ENCODE assay signal across 18 cellular contexts in the genomic region with DNA sequence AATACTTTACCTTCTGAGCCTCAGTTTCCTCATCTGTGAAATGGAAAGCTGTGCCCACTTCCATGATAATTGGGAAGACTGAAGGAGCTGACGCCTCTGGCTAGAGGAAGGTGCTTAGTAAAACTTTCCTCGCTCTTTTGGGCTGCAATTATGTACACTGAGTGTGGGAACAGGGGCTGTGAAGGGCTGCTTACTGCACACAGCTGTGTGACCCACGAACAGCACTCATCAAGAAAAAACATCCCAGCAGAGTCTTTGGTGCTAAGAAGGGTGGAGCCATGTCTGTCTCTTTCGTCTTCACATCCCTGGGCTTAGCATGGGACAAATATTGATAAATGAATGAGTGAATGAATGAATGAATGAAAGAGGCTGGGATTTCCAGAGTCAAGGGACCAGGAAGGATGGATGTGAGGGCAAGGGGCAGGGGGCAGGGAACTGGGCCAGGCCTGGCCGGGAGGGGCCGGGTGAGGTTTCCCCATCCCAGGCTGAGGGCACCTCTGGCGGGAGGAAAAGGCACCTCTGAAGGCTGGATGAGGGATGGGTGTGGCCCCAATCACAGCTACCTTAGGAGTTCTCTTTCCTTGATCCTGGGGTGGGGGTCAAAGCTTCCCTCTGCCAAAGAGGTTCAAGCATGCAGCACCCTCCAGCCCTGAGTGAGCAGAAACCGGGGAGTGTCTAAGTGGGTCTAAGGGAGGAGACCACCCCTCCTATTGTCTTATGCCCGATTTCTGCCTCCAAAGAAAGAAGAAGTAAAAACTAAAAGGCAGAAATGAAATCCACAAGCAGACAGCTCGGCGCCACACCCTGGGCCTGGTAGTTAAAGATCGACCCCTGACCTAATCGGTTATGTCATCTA. TPM values are rescaled to one million over a fixed set of nuclear protein-coding genes. Genes with fewer than 3 reads are reported as not detected.
DNase-seq lines count a peak whose midpoint lies in the region; ATAC-seq and TF ChIP-seq lines count a peak whose summit lies in the region.
"Had no signal": no experiment of that assay in that cellular context is flagged by ENCODE, and none has a peak within 500 bp of the region (broad histone marks: within the 10 kb centered on the region; RNA-seq: fewer than 3 reads in every experiment).

No MANE protein-coding gene starts in this region.

- no peaks in the 10 kb centered on the region for H3K36me3 ChIP-seq in BLaER1 treated with 17β-estradiol and CSF1 and Interleukin-3, amounts not matched to agents 10 nM and 100 nM
- H3K36me3 ChIP-seq in endodermal cell (ENCODE audit: control insufficient read depth, insufficient read depth, low read length) (no peaks in the 10 kb centered on the region), smooth muscle cell (ENCODE audit: low read depth) (no peaks in the 10 kb centered on the region)
- H3K36me3 ChIP-seq: ascending aorta, BLaER1, transverse colon had no signal

- H3K9ac ChIP-seq in BLaER1 treated with 17β-estradiol and CSF1 and Interleukin-3, amounts not matched to agents 10 nM and 100 nM = peak overlapping the region in 5 of 11 experiments; percentile 33 to 72 (median 60); a peak in 6 of 22 replicates
- H3K9ac ChIP-seq in endodermal cell (ENCODE audit: extremely low read depth, low read length, poor library complexity, severe bottlenecking) = no peak overlapping the region
- H3K9ac ChIP-seq in smooth muscle cell (ENCODE audit: low read depth) = no peak overlapping the region
- H3K9ac ChIP-seq: BLaER1 had no signal

- H3K9me3 Mint-ChIP-seq in CD4-positive, alpha-beta T cell = no peaks in the 10 kb centered on the region
- H3K9me3 Mint-ChIP-seq in activated CD4-positive, alpha-beta memory T cell treated with anti-CD3 and anti-CD28 coated beads, Interleukin-2, amount 10 ng/mL, durations not matched to agents 7 days and 5 days = no peaks in the 10 kb centered on the region
- H3K9me3 Mint-ChIP-seq in endodermal cell = peaks cover 28% of the 10 kb centered on the region

- H3K9me3 ChIP-seq in BLaER1 treated with 17β-estradiol and CSF1 and Interleukin-3, amounts not matched to agents 10 nM and 100 nM (replicated peaks in 1 of 11) = peaks cover 0 to 26% (median 20%) of the 10 kb centered on the region in 11 experiments; a peak in 18 of 22 replicates
- H3K9me3 ChIP-seq in CD4-positive, alpha-beta T cell (ENCODE audit: control insufficient read depth, low read length) = no peaks in the 10 kb centered on the region
- H3K9me3 ChIP-seq in endodermal cell (ENCODE audit: control insufficient read depth, low read length) (peaks cover 9% of the 10 kb centered on the region), smooth muscle cell (replicated peaks; ENCODE audit: low read depth) (no peaks in the 10 kb centered on the region)
- H3K9me3 ChIP-seq: ascending aorta, transverse colon had no signal

- no peaks in the 10 kb centered on the region for H3K27me3 ChIP-seq in BLaER1 treated with 17β-estradiol and CSF1 and Interleukin-3, amounts not matched to agents 10 nM and 100 nM
- H3K27me3 ChIP-seq in CD4-positive, alpha-beta T cell (ENCODE audit: control insufficient read depth, insufficient read depth, low read length) = no peaks in the 10 kb centered on the region
- H3K27me3 ChIP-seq in endodermal cell (ENCODE audit: control insufficient read depth, insufficient read depth, low read length, poor library complexity, severe bottlenecking) (no peaks in the 10 kb centered on the region), smooth muscle cell (ENCODE audit: low read depth) (no peaks in the 10 kb centered on the region)
- H3K27me3 ChIP-seq: ascending aorta, BLaER1, transverse colon had no signal

- H3K4me3 ChIP-seq in BLaER1 treated with 17β-estradiol and CSF1 and Interleukin-3, amounts not matched to agents 10 nM and 100 nM = no peak overlapping the region
- H3K4me3 ChIP-seq in endodermal cell (ENCODE audit: low read length) = no peak overlapping the region
- no peak overlapping the region for H3K4me3 ChIP-seq in smooth muscle cell
- H3K4me3 ChIP-seq: ascending aorta, BLaER1, transverse colon had no signal

- TF ChIP-seq CTCF in CD4-positive, alpha-beta T cell (IDR thresholded peaks at IDR 0.05) = no peak
- TF ChIP-seq CTCF in endodermal cell (conservative IDR thresholded peaks at IDR 0.05) (no peak), smooth muscle cell (IDR thresholded peaks at IDR 0.05; ENCODE audit: borderline replicate concordance, insufficient read depth, poor library complexity, severe bottlenecking) (no peak)

- H2AFZ ChIP-seq in smooth muscle cell (ENCODE audit: low read depth) = no peak overlapping the region

- H3F3A ChIP-seq in smooth muscle cell (ENCODE audit: low read depth) = no peaks in the 10 kb centered on the region

- ATAC-seq in CD4-positive, alpha-beta T cell (ENCODE audit: poor library complexity) = peak; percentile 46
- ATAC-seq in GM19467 (IDR thresholded peaks at IDR 0.05; ENCODE audit: unreplicated experiment) (no peak), GM21619 (IDR thresholded peaks at IDR 0.05; ENCODE audit: unreplicated experiment) (no peak)
- ATAC-seq: left colon had no signal

- no peaks in the 10 kb centered on the region for H3K79me2 ChIP-seq in smooth muscle cell (ENCODE audit: low read depth)

- H3K4me1 ChIP-seq in BLaER1 treated with 17β-estradiol and CSF1 and Interleukin-3, amounts not matched to agents 10 nM and 100 nM = peaks cover 13 to 56% (median 32%) of the 10 kb centered on the region in 10 experiments
- H3K4me1 ChIP-seq in endodermal cell (ENCODE audit: control insufficient read depth, insufficient read depth, low read length) (no peaks in the 10 kb centered on the region), smooth muscle cell (ENCODE audit: low read depth) (no peaks in the 10 kb centered on the region)
- H3K4me1 ChIP-seq: ascending aorta, transverse colon had no signal

- WGBS in endodermal cell (ENCODE audit: insufficient coverage in 1 of 2, insufficient read length in 1 of 2), 2 experiments = 95% methylated on average over 6 to 13 of the region's 13 CpGs
- WGBS in smooth muscle cell (ENCODE audit: low lambda C conversion rate) = 94% methylated on average over 11 of the region's 13 CpGs

- POLR2A ChIA-PET in CD4-positive, alpha-beta T cell (lab: Charles Lee) = interaction anchor here (0.9 to 4.3 kb wide), 9 partner anchors 9 to 76 kb away, joined by 3 to 43 read pairs (median 8); a partner anchor contains a TSS
- POLR2A ChIA-PET in activated CD4-positive, alpha-beta memory T cell treated with anti-CD3 and anti-CD28 coated beads, Interleukin-2, amount 10 ng/mL, durations not matched to agents 7 days and 5 days (lab: Charles Lee) = interaction anchor here (0.6 to 7.5 kb wide), 16 partner anchors 9 to 122 kb away, joined by 3 to 133 read pairs (median 12); a partner anchor contains a TSS

- H3K27me3 Mint-ChIP-seq in CD4-positive, alpha-beta T cell = no peaks in the 10 kb centered on the region
- no peaks in the 10 kb centered on the region for H3K27me3 Mint-ChIP-seq in activated CD4-positive, alpha-beta memory T cell treated with anti-CD3 and anti-CD28 coated beads, Interleukin-2, amount 10 ng/mL, durations not matched to agents 7 days and 5 days
- peaks cover 2% of the 10 kb centered on the region for H3K27me3 Mint-ChIP-seq in endodermal cell (ENCODE audit: insufficient read depth)

- peak overlapping the region; percentile 81 for H3K4me3 Mint-ChIP-seq in CD4-positive, alpha-beta T cell
- peak overlapping the region; percentile 77 for H3K4me3 Mint-ChIP-seq in activated CD4-positive, alpha-beta memory T cell treated with anti-CD3 and anti-CD28 coated beads, Interleukin-2, amount 10 ng/mL, durations not matched to agents 7 days and 5 days
- no peak overlapping the region for H3K4me3 Mint-ChIP-seq in endodermal cell

- H3K27ac Mint-ChIP-seq in CD4-positive, alpha-beta T cell = peak overlapping the region; percentile 93
- H3K27ac Mint-ChIP-seq in activated CD4-positive, alpha-beta memory T cell treated with anti-CD3 and anti-CD28 coated beads, Interleukin-2, amount 10 ng/mL, durations not matched to agents 7 days and 5 days = peak overlapping the region; percentile 96
- no peak overlapping the region for H3K27ac Mint-ChIP-seq in endodermal cell

- H3K4me2 ChIP-seq in BLaER1 treated with 17β-estradiol and CSF1 and Interleukin-3, amounts not matched to agents 10 nM and 100 nM = peak overlapping the region in 6 of 11 experiments; percentile 50 to 95 (median 81); a peak in 11 of 22 replicates
- no peak overlapping the region for H3K4me2 ChIP-seq in smooth muscle cell

- H3K36me3 Mint-ChIP-seq in CD4-positive, alpha-beta T cell (ENCODE audit: low read depth) = no peaks in the 10 kb centered on the region
- H3K36me3 Mint-ChIP-seq in activated CD4-positive, alpha-beta memory T cell treated with anti-CD3 and anti-CD28 coated beads, Interleukin-2, amount 10 ng/mL, durations not matched to agents 7 days and 5 days (ENCODE audit: low read depth) = peaks cover 4% of the 10 kb centered on the region
- no peaks in the 10 kb centered on the region for H3K36me3 Mint-ChIP-seq in endodermal cell (ENCODE audit: low read depth)

- CTCF ChIA-PET in CD4-positive, alpha-beta T cell (lab: Charles Lee) = no interaction called here
- CTCF ChIA-PET in activated CD4-positive, alpha-beta memory T cell treated with anti-CD3 and anti-CD28 coated beads, Interleukin-2, amount 10 ng/mL, durations not matched to agents 7 days and 5 days (lab: Charles Lee) = interaction anchor here (0.9 to 1.4 kb wide), 3 partner anchors 12 to 178 kb away, joined by 3 to 6 read pairs (median 3); no protein-coding TSS in a partner anchor

- DNase-seq in CD4-positive, alpha-beta T cell = no peak
- DNase-seq in activated CD4-positive, alpha-beta memory T cell treated with anti-CD3 and anti-CD28 coated beads, Interleukin-2, amount 10 ng/mL, durations not matched to agents 7 days and 5 days = no peak
- DNase-seq in endodermal cell (peak; percentile 9), smooth muscle cell (lab: John Stamatoyannopoulos, UW; ENCODE audit: unreplicated experiment) (no peak)
- DNase-seq: foreskin fibroblast, GOT3, Karpas-422, left colon, NCI-H1105 treated with DMSO at 0.1 percent for 48 hours, NCI-H82 had no signal

- intact Hi-C loops in CD4-positive, alpha-beta T cell (cut with DNase I, micrococcal nuclease) = no loop called here

- H4K20me1 ChIP-seq in BLaER1 treated with 17β-estradiol and CSF1 and Interleukin-3, amounts not matched to agents 10 nM and 100 nM = no peaks in the 10 kb centered on the region
- H4K20me1 ChIP-seq in smooth muscle cell (ENCODE audit: low read depth) = no peaks in the 10 kb centered on the region
- H4K20me1 ChIP-seq: BLaER1 had no signal

- H3K4me1 Mint-ChIP-seq in CD4-positive, alpha-beta T cell (ENCODE audit: low read depth) = peaks cover 56% of the 10 kb centered on the region
- peaks cover 62% of the 10 kb centered on the region for H3K4me1 Mint-ChIP-seq in activated CD4-positive, alpha-beta memory T cell treated with anti-CD3 and anti-CD28 coated beads, Interleukin-2, amount 10 ng/mL, durations not matched to agents 7 days and 5 days
- H3K4me1 Mint-ChIP-seq in endodermal cell = peaks cover 4% of the 10 kb centered on the region

- H3K27ac ChIP-seq in BLaER1 treated with 17β-estradiol and CSF1 and Interleukin-3, amounts not matched to agents 10 nM and 100 nM = peak overlapping the region in 7 of 11 experiments; percentile 35 to 84 (median 74); a peak in 10 of 22 replicates
- peak overlapping the region; percentile 22 for H3K27ac ChIP-seq in CD4-positive, alpha-beta T cell (ENCODE audit: low read depth, low read length)
- H3K27ac ChIP-seq in endodermal cell (ENCODE audit: low read depth, low read length) = no peak overlapping the region
- no peak overlapping the region for H3K27ac ChIP-seq in smooth muscle cell (ENCODE audit: low read depth)
- H3K27ac ChIP-seq: ascending aorta, BLaER1, transverse colon, VCaP had no signal

RNA-seq across cellular contexts. Expression of a gene that starts 9.2 kb away (rescaled TPM):
- 100 to 1,000 TPM; 421 to 423 TPM for total RNA-seq in CD4-positive, alpha-beta T cell
- total RNA-seq in activated CD4-positive, alpha-beta memory T cell treated with anti-CD3 and anti-CD28 coated beads, Interleukin-2, amount 10 ng/mL, durations not matched to agents 7 days and 5 days = 100 to 1,000 TPM; 359 to 373 TPM
- total RNA-seq in endodermal cell = not detected
- polyA plus RNA-seq in endodermal cell (2013, experiment 1 of 2) = not detected
- polyA plus RNA-seq in endodermal cell (2013, experiment 2 of 2) = not detected
- not detected in 2 replicates for total RNA-seq in smooth muscle cell
- 0.10 and 0.72 TPM in 2 replicates for polyA plus RNA-seq in smooth muscle cell
- total RNA-seq: endothelial cell of umbilical vein had no signal
- polyA plus RNA-seq: endothelial cell of umbilical vein had no signal

Comparison
In these comparisons a context has a peak if more than half of its experiments do, and no peak if none do; other contexts are left out.
1. H3K27ac ChIP-seq: peak in BLaER1 treated with 17β-estradiol and CSF1 and Interleukin-3, amounts not matched to agents 10 nM and 100 nM (7 of 11) and CD4-positive, alpha-beta T cell (single experiment); none in endodermal cell (single experiment) and smooth muscle cell (single experiment).
2. RNA of a gene that starts 9.2 kb away (total RNA-seq): 421 to 423 TPM in CD4-positive, alpha-beta T cell and 359 to 373 TPM in activated CD4-positive, alpha-beta memory T cell treated with anti-CD3 and anti-CD28 coated beads, Interleukin-2, amount 10 ng/mL, durations not matched to agents 7 days and 5 days; not detected in endodermal cell and not detected in smooth muscle cell; every median in the first group is over 100 times any median in the second.